ENCODE assay signal across 8 cellular contexts in genomic region chr9:136847827-136848392, GRCh38. TPM values are rescaled to one million over a fixed set of nuclear protein-coding genes. Genes with fewer than 3 reads are reported as not detected.
A peak's percentile ranks its signal among the peaks of the same experiment; 100 is the strongest.
DNase-seq lines count a peak whose midpoint lies in the region; ATAC-seq, FAIRE-seq and TF ChIP-seq lines count a peak whose summit lies in the region.

No MANE protein-coding gene starts in this region.

- DNase-seq in GM13976 (ENCODE audit: low spot score), result peak; percentile 85
- DNase-seq in NCI-H1048 (lab: John Stamatoyannopoulos, UW), result peak; percentile 41
- DNase-seq in T-helper 17 cell, result peak; percentile 49 to 54 (median 50)
- DNase-seq in astrocyte (ENCODE audit: low read depth), result peak; percentile 64
- no peak for DNase-seq in iPS DF 6.9 (ENCODE audit: low read depth, low spot score)
- peak; percentile 91 for DNase-seq in small intestine
- no peak for DNase-seq in superior temporal gyrus (ENCODE audit: extremely low spot score)

- peaks cover 7% of the 10 kb centered on the region for H3K27me3 ChIP-seq in astrocyte (ENCODE audit: insufficient read depth, low read length)
- no peaks in the 10 kb centered on the region; the same call in 1 of the 2 replicates for H3K27me3 ChIP-seq in iPS DF 6.9 (ENCODE audit: control insufficient read depth, insufficient read depth, low read length)
- peaks cover 3 to 9% of the 10 kb centered on the region in 2 donors for H3K27me3 ChIP-seq in small intestine (ENCODE audit: control insufficient read depth in 2 of 2, insufficient read depth in 2 of 2, low read length in 2 of 2)

- peaks cover 15% of the 10 kb centered on the region for H4K20me1 ChIP-seq in astrocyte (ENCODE audit: insufficient read depth, low read length)

- H3K27ac ChIP-seq in astrocyte (ENCODE audit: low read depth, low read length), result no peak overlapping the region
- H3K27ac ChIP-seq in iPS DF 6.9 (ENCODE audit: low read length), result no peak overlapping the region
- H3K27ac ChIP-seq in small intestine (ENCODE audit: low read depth in 1 of 2, low read length in 1 of 2), result peak overlapping the region; percentile 92

- H2AFZ ChIP-seq in astrocyte (ENCODE audit: low read depth, low read length), result peak overlapping the region; percentile 34

- H3K4me1 Mint-ChIP-seq in T-helper 17 cell (peaks cover 20% of the 10 kb centered on the region), astrocyte (ENCODE audit: low read depth, unreplicated experiment) (no peaks in the 10 kb centered on the region)

- in situ Hi-C loops in GM13976 (cut with MboI; ENCODE audit: low sequenced_read_pairs, unreplicated experiment), result no loop called here

- peaks cover 12% of the 10 kb centered on the region for H3K27me3 Mint-ChIP-seq in T-helper 17 cell
- H3K27me3 Mint-ChIP-seq in astrocyte (ENCODE audit: low read depth, unreplicated experiment), result no peaks in the 10 kb centered on the region

- peak overlapping the region; percentile 85 for H3K9ac ChIP-seq in astrocyte (ENCODE audit: low read length)

- H3K4me2 ChIP-seq in astrocyte (ENCODE audit: low read length), result peak overlapping the region; percentile 100

- ATAC-seq in T-helper 17 cell (no peak), HG03342 (IDR thresholded peaks at IDR 0.05; ENCODE audit: unreplicated experiment) (no peak)

- H3K36me3 Mint-ChIP-seq in T-helper 17 cell (ENCODE audit: low read depth) (peaks cover 2% of the 10 kb centered on the region), astrocyte (ENCODE audit: low read depth, unreplicated experiment) (no peaks in the 10 kb centered on the region)

- H3K36me3 ChIP-seq in astrocyte (ENCODE audit: insufficient read depth, low read length) (no peaks in the 10 kb centered on the region), iPS DF 6.9 (ENCODE audit: control insufficient read depth, insufficient read depth, low read length) (no peaks in the 10 kb centered on the region; the same call in 1 of the 2 replicates), small intestine (ENCODE audit: control insufficient read depth in 2 of 2, insufficient read depth in 2 of 2, low read length in 2 of 2) (no peaks in the 10 kb centered on the region)

- no peak for FAIRE-seq in astrocyte (lab: Jason Lieb, UNC)
- FAIRE-seq in small intestine (lab: Jason Lieb, UNC), result no peak

- H3K4me1 ChIP-seq in astrocyte (ENCODE audit: insufficient read depth, low read length), result peaks cover 9% of the 10 kb centered on the region
- H3K4me1 ChIP-seq in iPS DF 6.9 (ENCODE audit: control insufficient read depth, insufficient read depth, low read length), result peaks cover 8% of the 10 kb centered on the region
- peaks cover 0 to 2% of the 10 kb centered on the region in 2 donors for H3K4me1 ChIP-seq in small intestine (ENCODE audit: control insufficient read depth in 2 of 2, insufficient read depth in 1 of 2, low read depth in 1 of 2, low read length in 1 of 2)

- no peak for TF ChIP-seq CTCF in GM13976 (IDR thresholded peaks at IDR 0.05; ENCODE audit: borderline replicate concordance, control extremely low read depth, extremely low read depth, insufficient read depth, missing control alignments)
- TF ChIP-seq CTCF in astrocyte (IDR thresholded peaks at IDR 0.05; ENCODE audit: insufficient read depth, low read depth, low read length), result no peak

- peak overlapping the region; percentile 92 for H3K4me3 Mint-ChIP-seq in T-helper 17 cell
- H3K4me3 Mint-ChIP-seq in astrocyte (ENCODE audit: unreplicated experiment), result peak overlapping the region; percentile 86

- H3K9me3 Mint-ChIP-seq in astrocyte (ENCODE audit: unreplicated experiment), result peaks cover 3% of the 10 kb centered on the region

- H3K4me3 ChIP-seq in astrocyte (ENCODE audit: insufficient read depth, low read depth, low read length) (peak overlapping the region; percentile 70), iPS DF 6.9 (ENCODE audit: low read length) (peak overlapping the region; percentile 85; the same call in 1 of the 2 replicates), small intestine (ENCODE audit: low read depth in 1 of 2, low read length in 2 of 2) (peak overlapping the region; percentile 80 to 85)

- H3K9me3 ChIP-seq in T-helper 17 cell (ENCODE audit: control insufficient read depth, low read length, poor library complexity, severe bottlenecking) (no peaks in the 10 kb centered on the region), astrocyte (ENCODE audit: insufficient read depth, low read depth, low read length) (peaks cover 6% of the 10 kb centered on the region), iPS DF 6.9 (ENCODE audit: control insufficient read depth, insufficient read depth, low read length) (no peaks in the 10 kb centered on the region), small intestine (ENCODE audit: control insufficient read depth, low read depth) (no peaks in the 10 kb centered on the region)

- H3K27ac Mint-ChIP-seq in T-helper 17 cell (peak overlapping the region; percentile 75), astrocyte (ENCODE audit: unreplicated experiment) (peak overlapping the region; percentile 94)

- whole genome bisulfite sequencing in iPS DF 6.9 (ENCODE audit: insufficient coverage, insufficient read length), result no CpG with 5 or more reads among the region's 48 CpGs
- WGBS in small intestine, 3 donors, result 0 to 1% (median 1%) methylated on average over 48 of the region's 48 CpGs

- peaks cover 11% of the 10 kb centered on the region for H3K79me2 ChIP-seq in astrocyte (ENCODE audit: insufficient read depth, low read length)

RNA-seq across cellular contexts. Expression of gene PHPT1, which starts 1.3 kb away (rescaled TPM):
- total RNA-seq in T-helper 17 cell (10 to 100 TPM; 33.8 to 36.2 TPM), astrocyte (192 and 215 TPM in 2 replicates)
- polyA plus RNA-seq in small intestine, result 100 to 1,000 TPM; 111 to 185 (median 152) TPM

RNA-seq across cellular contexts. Expression of gene MAMDC4, which starts 4.2 kb away (rescaled TPM):
- total RNA-seq in T-helper 17 cell (1 to 10 TPM; 3.4 TPM), astrocyte (8.5 and 9.3 TPM in 2 replicates)
- 1 to 10 TPM; 4.6 to 8.9 (median 8.9) TPM for polyA plus RNA-seq in small intestine

RNA-seq across cellular contexts. Expression of gene AJM1, which starts 5.6 kb away (rescaled TPM):
- total RNA-seq in T-helper 17 cell (1 to 10 TPM; 2.9 to 3.7 TPM), astrocyte (3.3 and 4.2 TPM in 2 replicates)
- 1 to 10 TPM; 1.1 to 3.3 (median 2.0) TPM for polyA plus RNA-seq in small intestine

RNA-seq across cellular contexts. Expression of gene EDF1, which starts 18.2 kb away (rescaled TPM):
- total RNA-seq in T-helper 17 cell, result 100 to 1,000 TPM; 212 to 224 TPM
- 364 and 367 TPM in 2 replicates for total RNA-seq in astrocyte
- 1,000 to 10,000 TPM in 2 of 3 donors, 100 to 1,000 TPM in 1; 556 to 1,582 (median 1,437) TPM for polyA plus RNA-seq in small intestine

RNA-seq across cellular contexts. Expression of gene TRAF2, which starts 38.4 kb away (rescaled TPM):
- total RNA-seq in T-helper 17 cell (10 to 100 TPM; 20.8 to 21.4 TPM), astrocyte (12.5 and 14.4 TPM in 2 replicates)
- 10 to 100 TPM; 11.2 to 14.3 (median 13.2) TPM for polyA plus RNA-seq in small intestine

Comparison
In these comparisons a context has a peak if more than half of its experiments do, and no peak if none do; other contexts are left out.
1. DNase-seq: peak in GM13976 (single experiment), NCI-H1048 (single experiment), T-helper 17 cell (3 of 3), astrocyte (single experiment) and small intestine (single experiment); none in iPS DF 6.9 (single experiment) and superior temporal gyrus (single experiment).
2. H3K27ac ChIP-seq: peak in small intestine (2 of 2); none in astrocyte (single experiment) and iPS DF 6.9 (single experiment).
3. Peak in every context shown above with its lines, with median percentiles within 50 percentile points of each other: H3K4me3 ChIP-seq.